ENCODE assay signal across 1 cellular context in the genomic region with DNA sequence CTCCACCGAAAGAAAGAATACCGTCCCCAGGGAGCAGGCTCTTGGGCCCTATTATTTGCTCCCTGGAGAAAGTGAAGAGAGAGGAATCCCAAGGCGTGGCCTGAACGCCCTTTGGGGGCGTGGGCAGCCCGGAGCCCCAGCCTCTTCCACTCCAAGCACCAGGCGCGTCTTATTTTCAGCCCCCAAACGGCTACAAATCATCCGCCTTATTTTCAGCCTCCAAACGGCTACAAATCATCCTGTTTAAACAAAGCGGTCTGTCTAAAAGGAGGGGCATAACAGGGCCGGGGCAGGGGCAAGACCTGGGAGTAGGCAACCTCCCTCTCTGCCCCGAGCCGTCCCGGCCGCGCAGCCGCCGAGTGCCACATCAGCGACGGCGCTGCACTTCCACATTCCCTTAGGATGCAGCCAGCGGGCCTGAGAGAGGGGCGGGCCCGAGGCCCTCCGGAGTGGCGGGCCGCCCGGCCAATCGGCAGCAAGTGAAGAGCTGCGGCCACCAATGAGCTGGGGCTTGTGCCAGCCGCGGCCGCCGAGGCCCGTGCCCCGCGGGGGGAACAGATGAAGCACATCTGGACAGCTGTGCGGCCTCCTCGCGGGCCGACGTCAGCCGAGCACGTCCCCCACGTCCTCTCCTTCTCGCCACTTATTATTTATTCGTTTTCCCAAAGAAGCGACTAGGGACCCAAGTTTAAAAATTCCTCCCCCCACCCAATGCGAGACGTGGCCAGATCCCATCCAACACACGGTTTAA.
TF ChIP-seq lines count a peak whose summit lies in the region.

A gene with protein sequence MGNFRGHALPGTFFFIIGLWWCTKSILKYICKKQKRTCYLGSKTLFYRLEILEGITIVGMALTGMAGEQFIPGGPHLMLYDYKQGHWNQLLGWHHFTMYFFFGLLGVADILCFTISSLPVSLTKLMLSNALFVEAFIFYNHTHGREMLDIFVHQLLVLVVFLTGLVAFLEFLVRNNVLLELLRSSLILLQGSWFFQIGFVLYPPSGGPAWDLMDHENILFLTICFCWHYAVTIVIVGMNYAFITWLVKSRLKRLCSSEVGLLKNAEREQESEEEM (plus strand): TSS at position 561 of the 751 bp plus-strand sequence. CDS start 62,593 bp downstream, outside the sequence.

TF ChIP-seq in HepG2, 621 proteins besides CTCF, POLR2A, EP300 and RAD21 (continued from another document and continues in another):
- TF ChIP-seq ZNF34 (CRISPR knock-in tag; IDR thresholded peaks at IDR 0.05; ENCODE audit: borderline replicate concordance) (no peak), DRAP1 (CRISPR knock-in tag; IDR thresholded peaks at IDR 0.05) (peak; percentile 65), ZNF17 (CRISPR knock-in tag; IDR thresholded peaks at IDR 0.05) (no peak), ZMYM4 (CRISPR knock-in tag; IDR thresholded peaks at IDR 0.05) (peak; percentile 89), ETV6 (CRISPR knock-in tag; conservative IDR thresholded peaks at IDR 0.05) (0 out of 2 replicates have a peak, but pooled peaks have one; percentile 36), ZNF615 (CRISPR knock-in tag; IDR thresholded peaks at IDR 0.05; ENCODE audit: borderline replicate concordance) (no peak), ZNF496 (CRISPR knock-in tag; IDR thresholded peaks at IDR 0.05; ENCODE audit: insufficient replicate concordance) (no peak), POLR2AphosphoS5 (IDR thresholded peaks at IDR 0.05; ENCODE audit: low read depth, low read length) (peak; percentile 66), TOE1 (CRISPR knock-in tag; IDR thresholded peaks at IDR 0.05) (no peak), IRF2 (CRISPR knock-in tag; IDR thresholded peaks at IDR 0.05) (peak; percentile 52; the same call in 1 of the 2 replicates), ARNT (IDR thresholded peaks at IDR 0.05) (no peak), TAF1 (CRISPR knock-in tag; IDR thresholded peaks at IDR 0.05) (peak; percentile 81), RELA (CRISPR knock-in tag; IDR thresholded peaks at IDR 0.05) (no peak), ZNF891 (CRISPR knock-in tag; IDR thresholded peaks at IDR 0.05) (peak; percentile 88; the same call in 1 of the 2 replicates), ZNF383 (CRISPR knock-in tag; IDR thresholded peaks at IDR 0.05; ENCODE audit: borderline replicate concordance) (no peak; the same call in 1 of the 2 replicates), HMGA1 (CRISPR knock-in tag; conservative IDR thresholded peaks at IDR 0.05) (no peak), JARID2 (CRISPR knock-in tag; IDR thresholded peaks at IDR 0.05; ENCODE audit: insufficient replicate concordance) (peak; percentile 32), SPEN (CRISPR knock-in tag; IDR thresholded peaks at IDR 0.05; ENCODE audit: low read depth) (peak; percentile 86), ZNF775 (CRISPR knock-in tag; IDR thresholded peaks at IDR 0.05; ENCODE audit: borderline replicate concordance) (no peak), RBAK (CRISPR knock-in tag; IDR thresholded peaks at IDR 0.05) (no peak), NCOA2 (CRISPR knock-in tag; IDR thresholded peaks at IDR 0.05) (no peak), BCL6 (CRISPR knock-in tag; IDR thresholded peaks at IDR 0.05) (peak; percentile 50; the same call in 1 of the 2 replicates), ADNP (CRISPR knock-in tag; IDR thresholded peaks at IDR 0.05) (no peak), KLF16 (CRISPR knock-in tag; IDR thresholded peaks at IDR 0.05) (peak in 1 of 2 experiments; percentile 76; a peak in 1 of 4 replicates), NKX3-1 (CRISPR knock-in tag; IDR thresholded peaks at IDR 0.05) (peak; percentile 87), TERF1 (CRISPR knock-in tag; IDR thresholded peaks at IDR 0.05) (no peak), SOX13 (IDR thresholded peaks at IDR 0.05) (no peak), SOX13 (CRISPR knock-in tag; conservative IDR thresholded peaks at IDR 0.05 in 1 of 2, IDR thresholded peaks at IDR 0.05 in 1 of 2) (0 out of 4 replicates have a peak, but pooled peaks of 1 of the 2 experiments have one; percentile 29), ZNF225 (CRISPR knock-in tag; IDR thresholded peaks at IDR 0.05) (no peak), ZNF709 (CRISPR knock-in tag; IDR thresholded peaks at IDR 0.05) (peak; percentile 79), ZBTB34 (CRISPR knock-in tag; IDR thresholded peaks at IDR 0.05) (peak; percentile 54; the same call in 1 of the 2 replicates), ZNF772 (CRISPR knock-in tag; IDR thresholded peaks at IDR 0.05) (peak; percentile 42; the same call in 1 of the 2 replicates), KMT2A (CRISPR knock-in tag; IDR thresholded peaks at IDR 0.05) (peak; percentile 92), ZNF12 (CRISPR knock-in tag; IDR thresholded peaks at IDR 0.05) (no peak), ZKSCAN8 (CRISPR knock-in tag; IDR thresholded peaks at IDR 0.05; ENCODE audit: borderline replicate concordance) (0 out of 2 replicates have a peak, but pooled peaks have one; percentile 41), CBX2 (IDR thresholded peaks at IDR 0.05; ENCODE audit: low read depth, low read length) (no peak), CBX2 (CRISPR knock-in tag; IDR thresholded peaks at IDR 0.05; ENCODE audit: low read depth) (no peak), KDM5A (IDR thresholded peaks at IDR 0.05; ENCODE audit: borderline replicate concordance, low read length) (no peak; the same call in 1 of the 2 replicates), ZNF143 (CRISPR knock-in tag; IDR thresholded peaks at IDR 0.05) (0 out of 2 replicates have a peak, but pooled peaks have one; percentile 26), ZFP37 (CRISPR knock-in tag; IDR thresholded peaks at IDR 0.05; ENCODE audit: borderline replicate concordance) (0 out of 2 replicates have a peak, but pooled peaks have one; percentile 50), ZBTB43 (CRISPR knock-in tag; conservative IDR thresholded peaks at IDR 0.05) (0 out of 2 replicates have a peak, but pooled peaks have one; percentile 70)
- TF ChIP-seq, protein P1, sequence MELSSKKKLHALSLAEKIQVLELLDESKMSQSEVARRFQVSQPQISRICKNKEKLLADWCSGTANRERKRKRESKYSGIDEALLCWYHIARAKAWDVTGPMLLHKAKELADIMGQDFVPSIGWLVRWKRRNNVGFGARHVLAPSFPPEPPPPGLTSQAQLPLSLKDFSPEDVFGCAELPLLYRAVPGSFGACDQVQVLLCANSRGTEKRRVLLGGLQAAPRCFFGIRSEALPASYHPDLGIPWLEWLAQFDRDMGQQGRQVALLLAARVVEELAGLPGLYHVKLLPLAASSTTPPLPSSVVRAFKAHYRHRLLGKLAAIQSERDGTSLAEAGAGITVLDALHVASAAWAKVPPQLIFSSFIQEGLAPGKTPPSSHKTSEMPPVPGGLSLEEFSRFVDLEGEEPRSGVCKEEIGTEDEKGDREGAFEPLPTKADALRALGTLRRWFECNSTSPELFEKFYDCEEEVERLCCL (CRISPR knock-in tag; IDR thresholded peaks at IDR 0.05; ENCODE audit: borderline replicate concordance): no peak
- TF ChIP-seq, protein P2, sequence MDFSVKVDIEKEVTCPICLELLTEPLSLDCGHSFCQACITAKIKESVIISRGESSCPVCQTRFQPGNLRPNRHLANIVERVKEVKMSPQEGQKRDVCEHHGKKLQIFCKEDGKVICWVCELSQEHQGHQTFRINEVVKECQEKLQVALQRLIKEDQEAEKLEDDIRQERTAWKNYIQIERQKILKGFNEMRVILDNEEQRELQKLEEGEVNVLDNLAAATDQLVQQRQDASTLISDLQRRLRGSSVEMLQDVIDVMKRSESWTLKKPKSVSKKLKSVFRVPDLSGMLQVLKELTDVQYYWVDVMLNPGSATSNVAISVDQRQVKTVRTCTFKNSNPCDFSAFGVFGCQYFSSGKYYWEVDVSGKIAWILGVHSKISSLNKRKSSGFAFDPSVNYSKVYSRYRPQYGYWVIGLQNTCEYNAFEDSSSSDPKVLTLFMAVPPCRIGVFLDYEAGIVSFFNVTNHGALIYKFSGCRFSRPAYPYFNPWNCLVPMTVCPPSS (IDR thresholded peaks at IDR 0.05): no peak
- TF ChIP-seq, protein P3, sequence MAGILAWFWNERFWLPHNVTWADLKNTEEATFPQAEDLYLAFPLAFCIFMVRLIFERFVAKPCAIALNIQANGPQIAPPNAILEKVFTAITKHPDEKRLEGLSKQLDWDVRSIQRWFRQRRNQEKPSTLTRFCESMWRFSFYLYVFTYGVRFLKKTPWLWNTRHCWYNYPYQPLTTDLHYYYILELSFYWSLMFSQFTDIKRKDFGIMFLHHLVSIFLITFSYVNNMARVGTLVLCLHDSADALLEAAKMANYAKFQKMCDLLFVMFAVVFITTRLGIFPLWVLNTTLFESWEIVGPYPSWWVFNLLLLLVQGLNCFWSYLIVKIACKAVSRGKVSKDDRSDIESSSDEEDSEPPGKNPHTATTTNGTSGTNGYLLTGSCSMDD (CRISPR knock-in tag; IDR thresholded peaks at IDR 0.05): 0 out of 2 replicates have a peak, but pooled peaks have one; percentile 48
- TF ChIP-seq, protein P4, sequence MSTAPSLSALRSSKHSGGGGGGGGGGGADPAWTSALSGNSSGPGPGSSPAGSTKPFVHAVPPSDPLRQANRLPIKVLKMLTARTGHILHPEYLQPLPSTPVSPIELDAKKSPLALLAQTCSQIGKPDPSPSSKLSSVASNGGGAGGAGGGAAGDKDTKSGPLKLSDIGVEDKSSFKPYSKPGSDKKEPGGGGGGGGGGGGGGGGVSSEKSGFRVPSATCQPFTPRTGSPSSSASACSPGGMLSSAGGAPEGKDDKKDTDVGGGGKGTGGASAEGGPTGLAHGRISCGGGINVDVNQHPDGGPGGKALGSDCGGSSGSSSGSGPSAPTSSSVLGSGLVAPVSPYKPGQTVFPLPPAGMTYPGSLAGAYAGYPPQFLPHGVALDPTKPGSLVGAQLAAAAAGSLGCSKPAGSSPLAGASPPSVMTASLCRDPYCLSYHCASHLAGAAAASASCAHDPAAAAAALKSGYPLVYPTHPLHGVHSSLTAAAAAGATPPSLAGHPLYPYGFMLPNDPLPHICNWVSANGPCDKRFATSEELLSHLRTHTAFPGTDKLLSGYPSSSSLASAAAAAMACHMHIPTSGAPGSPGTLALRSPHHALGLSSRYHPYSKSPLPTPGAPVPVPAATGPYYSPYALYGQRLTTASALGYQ (CRISPR knock-in tag; IDR thresholded peaks at IDR 0.05): peak; percentile 65; the same call in 1 of the 2 replicates
- TF ChIP-seq, protein P5, sequence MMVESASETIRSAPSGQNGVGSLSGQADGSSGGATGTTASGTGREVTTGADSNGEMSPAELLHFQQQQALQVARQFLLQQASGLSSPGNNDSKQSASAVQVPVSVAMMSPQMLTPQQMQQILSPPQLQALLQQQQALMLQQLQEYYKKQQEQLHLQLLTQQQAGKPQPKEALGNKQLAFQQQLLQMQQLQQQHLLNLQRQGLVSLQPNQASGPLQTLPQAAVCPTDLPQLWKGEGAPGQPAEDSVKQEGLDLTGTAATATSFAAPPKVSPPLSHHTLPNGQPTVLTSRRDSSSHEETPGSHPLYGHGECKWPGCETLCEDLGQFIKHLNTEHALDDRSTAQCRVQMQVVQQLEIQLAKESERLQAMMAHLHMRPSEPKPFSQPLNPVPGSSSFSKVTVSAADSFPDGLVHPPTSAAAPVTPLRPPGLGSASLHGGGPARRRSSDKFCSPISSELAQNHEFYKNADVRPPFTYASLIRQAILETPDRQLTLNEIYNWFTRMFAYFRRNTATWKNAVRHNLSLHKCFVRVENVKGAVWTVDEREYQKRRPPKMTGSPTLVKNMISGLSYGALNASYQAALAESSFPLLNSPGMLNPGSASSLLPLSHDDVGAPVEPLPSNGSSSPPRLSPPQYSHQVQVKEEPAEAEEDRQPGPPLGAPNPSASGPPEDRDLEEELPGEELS (CRISPR knock-in tag; IDR thresholded peaks at IDR 0.05): peak; percentile 39; the same call in 1 of the 2 replicates
- TF ChIP-seq, protein P6, sequence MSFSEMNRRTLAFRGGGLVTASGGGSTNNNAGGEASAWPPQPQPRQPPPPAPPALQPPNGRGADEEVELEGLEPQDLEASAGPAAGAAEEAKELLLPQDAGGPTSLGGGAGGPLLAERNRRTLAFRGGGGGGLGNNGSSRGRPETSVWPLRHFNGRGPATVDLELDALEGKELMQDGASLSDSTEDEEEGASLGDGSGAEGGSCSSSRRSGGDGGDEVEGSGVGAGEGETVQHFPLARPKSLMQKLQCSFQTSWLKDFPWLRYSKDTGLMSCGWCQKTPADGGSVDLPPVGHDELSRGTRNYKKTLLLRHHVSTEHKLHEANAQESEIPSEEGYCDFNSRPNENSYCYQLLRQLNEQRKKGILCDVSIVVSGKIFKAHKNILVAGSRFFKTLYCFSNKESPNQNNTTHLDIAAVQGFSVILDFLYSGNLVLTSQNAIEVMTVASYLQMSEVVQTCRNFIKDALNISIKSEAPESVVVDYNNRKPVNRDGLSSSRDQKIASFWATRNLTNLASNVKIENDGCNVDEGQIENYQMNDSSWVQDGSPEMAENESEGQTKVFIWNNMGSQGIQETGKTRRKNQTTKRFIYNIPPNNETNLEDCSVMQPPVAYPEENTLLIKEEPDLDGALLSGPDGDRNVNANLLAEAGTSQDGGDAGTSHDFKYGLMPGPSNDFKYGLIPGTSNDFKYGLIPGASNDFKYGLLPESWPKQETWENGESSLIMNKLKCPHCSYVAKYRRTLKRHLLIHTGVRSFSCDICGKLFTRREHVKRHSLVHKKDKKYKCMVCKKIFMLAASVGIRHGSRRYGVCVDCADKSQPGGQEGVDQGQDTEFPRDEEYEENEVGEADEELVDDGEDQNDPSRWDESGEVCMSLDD (CRISPR knock-in tag; IDR thresholded peaks at IDR 0.05; ENCODE audit: borderline replicate concordance): peak; percentile 68; the same call in 1 of the 2 replicates
